Comparison of ENCODE assay signal across 21 cellular contexts in genomic region chr1:228958121-228958520, GRCh38.
"Had no signal": no experiment of that assay in that cellular context is flagged by ENCODE, and none has a peak within 500 bp of the region (broad histone marks: within the 10 kb centered on the region; RNA-seq: fewer than 3 reads in every experiment).

No MANE protein-coding gene starts in this region.

- H3K36me3 ChIP-seq: lower lobe of right lung, spleen, upper lobe of left lung had no signal

- ATAC-seq: left cardiac atrium; lower lobe of right lung; naive thymus-derived CD4-positive, alpha-beta T cell; SK-N-SH treated with all-trans-retinoic acid at 6 μM for 48 hours; T-cell; WTC11 had no signal

- H3K4me3 ChIP-seq: lower lobe of right lung, spleen, testis, upper lobe of left lung had no signal

- DNase-seq: activated CD4-positive, alpha-beta T cell treated with anti-CD3 and anti-CD28 coated beads, Interleukin-2, amount 50 U/mL, for 4 hours; activated effector memory CD4-positive, alpha-beta T cell treated with anti-CD3 and anti-CD28 coated beads, Interleukin-2, amount 50 U/mL, for 16 hours; activated naive CD4-positive, alpha-beta T cell treated with anti-CD3 and anti-CD28 coated beads, Interleukin-2, amount 10 ng/mL, durations not matched to agents 7 days and 5 days; cerebellar nuclear complex; effector CD4-positive, alpha-beta T cell; foreskin melanocyte; glutamatergic neuron; hypothalamus; left cardiac atrium; lower lobe of right lung; naive thymus-derived CD4-positive, alpha-beta T cell; posterior cingulate gyrus; spleen; stimulated activated CD4-positive, alpha-beta T cell treated with anti-CD3 and anti-CD28 coated beads, Interleukin-4, amount 100 ng/mL, for 1 hour; stimulated activated naive CD4-positive, alpha-beta T cell; T-cell; testis; upper lobe of left lung had no signal

- H3K27me3 ChIP-seq: spleen, testis, upper lobe of left lung had no signal

- H3K27ac ChIP-seq: lower lobe of right lung, spleen, upper lobe of left lung had no signal

- H3K9me3 ChIP-seq: lower lobe of right lung, testis, upper lobe of left lung had no signal

- FAIRE-seq: islet of Langerhans had no signal
